Comparison of ENCODE assay signal across 8 cellular contexts in the genomic region with DNA sequence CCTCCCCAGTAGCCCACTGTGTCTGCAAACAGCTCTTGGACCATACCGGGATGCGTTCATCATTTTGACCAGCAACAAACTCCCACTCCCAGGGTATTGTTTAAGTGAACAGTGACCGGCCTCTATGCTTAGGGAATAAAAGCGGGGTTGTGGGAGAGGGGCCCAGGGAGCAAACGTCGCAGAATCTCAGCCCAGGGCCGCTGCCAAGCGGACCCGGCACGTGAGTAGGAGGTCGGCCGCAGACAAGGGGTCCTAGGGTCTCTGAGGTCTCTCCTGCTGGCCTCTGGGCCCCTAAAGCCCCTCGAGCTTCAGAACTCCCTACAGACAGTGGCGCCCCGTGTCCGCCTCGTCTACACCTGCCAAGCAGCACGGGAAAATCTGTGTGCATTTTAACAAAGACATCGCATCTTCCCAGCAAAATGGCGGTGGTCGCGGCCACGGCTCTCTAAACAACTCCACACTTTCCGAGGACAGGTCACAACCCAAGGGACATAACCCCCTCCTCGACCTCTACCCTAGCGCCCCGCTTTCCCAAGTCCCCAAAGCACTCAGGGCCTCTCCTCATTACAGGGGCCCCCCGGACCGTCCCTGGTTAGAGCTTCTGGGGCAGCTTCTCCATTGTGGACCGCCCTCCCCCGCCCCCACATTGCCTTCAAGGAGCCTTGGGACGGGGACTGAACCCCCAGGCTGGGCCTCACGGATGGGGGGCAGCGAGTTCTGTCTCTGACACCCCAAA. TPM values are rescaled to one million over a fixed set of nuclear protein-coding genes. Genes with fewer than 3 reads are reported as not detected.
DNase-seq lines count a peak whose midpoint lies in the region; ATAC-seq and TF ChIP-seq lines count a peak whose summit lies in the region.

No MANE protein-coding gene starts in this region.

- no peaks in the 10 kb centered on the region for H4K20me1 ChIP-seq in Loucy (ENCODE audit: insufficient read depth, low read length, poor library complexity, severe bottlenecking)

- CTCF ChIA-PET in CD4-positive, alpha-beta memory T cell (lab: Charles Lee; ENCODE audit: partially characterized antibody), result no interaction called here

- peaks cover 17 to 55% (median 40%) of the 10 kb centered on the region in 4 donors for H3K4me1 Mint-ChIP-seq in CD4-positive, alpha-beta memory T cell
- peaks cover 43% of the 10 kb centered on the region for H3K4me1 Mint-ChIP-seq in chondrocyte (ENCODE audit: low read depth)
- peaks cover 54% of the 10 kb centered on the region for H3K4me1 Mint-ChIP-seq in neural crest cell

- H3K79me2 ChIP-seq in Loucy (ENCODE audit: insufficient read depth, low read length), result peaks cover 8% of the 10 kb centered on the region; the same call in 1 of the 2 replicates

- peak overlapping the region; percentile 66 to 79 (median 72) for H3K4me3 Mint-ChIP-seq in CD4-positive, alpha-beta memory T cell
- H3K4me3 Mint-ChIP-seq in chondrocyte (ENCODE audit: unreplicated experiment) (peak overlapping the region; percentile 51), neural crest cell (peak overlapping the region; percentile 88)

- no peak overlapping the region for H3K4me3 ChIP-seq in CD4-positive, alpha-beta memory T cell (ENCODE audit: low read length in 2 of 2)
- H3K4me3 ChIP-seq in Loucy (ENCODE audit: low read length, poor library complexity, severe bottlenecking), result peak overlapping the region; percentile 66
- H3K4me3 ChIP-seq in effector memory CD4-positive, alpha-beta T cell (ENCODE audit: insufficient read depth, low read depth, low read length, poor library complexity, severe bottlenecking), result no peak overlapping the region

- POLR2A ChIA-PET in CD4-positive, alpha-beta memory T cell (lab: Charles Lee; ENCODE audit: partially characterized antibody), result interaction anchor here (1.5 kb wide), 1 partner anchor 196 kb away, joined by 3 read pairs; the partner anchor contains the start of gene GGA1

- no peaks in the 10 kb centered on the region for H3K9me3 ChIP-seq in CD4-positive, alpha-beta memory T cell (ENCODE audit: control insufficient read depth in 1 of 2, low read length in 2 of 2)
- H3K9me3 ChIP-seq in Loucy (ENCODE audit: insufficient read depth, low read depth, low read length), result no peaks in the 10 kb centered on the region
- no peaks in the 10 kb centered on the region for H3K9me3 ChIP-seq in effector memory CD4-positive, alpha-beta T cell (ENCODE audit: control insufficient read depth, low read length)

- DNase-seq in CD4-positive, alpha-beta memory T cell, result no peak
- DNase-seq in chondrocyte (ENCODE audit: low spot score) (no peak), neural crest cell (ENCODE audit: low read depth, low spot score) (no peak), ureter (ENCODE audit: low spot score) (no peak), NK-92 (lab: John Stamatoyannopoulos, UW; ENCODE audit: unreplicated experiment) (no peak), left ventricle myocardium superior (no peak)
- DNase-seq in effector memory CD4-positive, alpha-beta T cell, result no peak

- peaks cover 25 to 30% of the 10 kb centered on the region in 2 donors for H3K27me3 Mint-ChIP-seq in CD4-positive, alpha-beta memory T cell
- H3K27me3 Mint-ChIP-seq in chondrocyte (ENCODE audit: low read depth), result no peaks in the 10 kb centered on the region
- peaks cover 11% of the 10 kb centered on the region for H3K27me3 Mint-ChIP-seq in neural crest cell (ENCODE audit: low read depth)

- no peaks in the 10 kb centered on the region for H3K9me3 Mint-ChIP-seq in CD4-positive, alpha-beta memory T cell
- H3K9me3 Mint-ChIP-seq in chondrocyte (ENCODE audit: low read depth) (no peaks in the 10 kb centered on the region), neural crest cell (no peaks in the 10 kb centered on the region)

- peaks cover 57% of the 10 kb centered on the region for H3K4me1 ChIP-seq in CD4-positive, alpha-beta memory T cell (ENCODE audit: insufficient read depth, low read length)
- peaks cover 35% of the 10 kb centered on the region for H3K4me1 ChIP-seq in Loucy (ENCODE audit: insufficient read depth, low read length, poor library complexity, severe bottlenecking)
- H3K4me1 ChIP-seq in effector memory CD4-positive, alpha-beta T cell (ENCODE audit: control insufficient read depth, insufficient read depth, low read length, poor library complexity, severe bottlenecking), result peaks cover 37% of the 10 kb centered on the region

- no peaks in the 10 kb centered on the region for H3K36me3 ChIP-seq in CD4-positive, alpha-beta memory T cell (ENCODE audit: insufficient read depth, low read length)
- no peaks in the 10 kb centered on the region for H3K36me3 ChIP-seq in Loucy (ENCODE audit: insufficient read depth, low read length)
- no peaks in the 10 kb centered on the region for H3K36me3 ChIP-seq in effector memory CD4-positive, alpha-beta T cell (ENCODE audit: control insufficient read depth, insufficient read depth, low read length)

- no peak overlapping the region for H2AFZ ChIP-seq in Loucy (ENCODE audit: low read length)

- intact Hi-C loops in CD4-positive, alpha-beta memory T cell (cut with micrococcal nuclease), result no loop called here
- intact Hi-C loops in left ventricle myocardium superior (cut with micrococcal nuclease), result no loop called here

- H3K9me2 ChIP-seq in Loucy (replicated peaks; ENCODE audit: low read depth, low read length), result no peaks in the 10 kb centered on the region

- peak overlapping the region; percentile 66 for H3K9ac ChIP-seq in Loucy (ENCODE audit: low read depth, low read length, poor library complexity, severe bottlenecking)

- no peak overlapping the region for H3K27ac ChIP-seq in CD4-positive, alpha-beta memory T cell (ENCODE audit: low read depth, low read length)
- no peak overlapping the region for H3K27ac ChIP-seq in effector memory CD4-positive, alpha-beta T cell (ENCODE audit: insufficient read depth, low read length, poor library complexity, severe bottlenecking)

- no peak for ATAC-seq in left ventricle myocardium superior

- H3K27me3 ChIP-seq in CD4-positive, alpha-beta memory T cell (ENCODE audit: insufficient read depth, low read length), result peaks cover 14% of the 10 kb centered on the region
- peaks cover 10% of the 10 kb centered on the region for H3K27me3 ChIP-seq in Loucy (ENCODE audit: insufficient read depth, low read length, poor library complexity, severe bottlenecking)
- H3K27me3 ChIP-seq in effector memory CD4-positive, alpha-beta T cell (replicated peaks; ENCODE audit: control insufficient read depth, insufficient read depth, low read length, poor library complexity, severe bottlenecking), result peaks cover 44% of the 10 kb centered on the region

- no peaks in the 10 kb centered on the region for H3F3A ChIP-seq in Loucy (ENCODE audit: low read depth)

- H3K27ac Mint-ChIP-seq in CD4-positive, alpha-beta memory T cell, result peak overlapping the region in 3 of 7 donors; percentile 50 to 83 (median 56)
- H3K27ac Mint-ChIP-seq in chondrocyte (ENCODE audit: unreplicated experiment) (peak overlapping the region; percentile 61), neural crest cell (ENCODE audit: unreplicated experiment) (peak overlapping the region; percentile 97)

- TF ChIP-seq CTCF in Loucy (conservative IDR thresholded peaks at IDR 0.05; ENCODE audit: low read length) (no peak), chondrocyte (IDR thresholded peaks at IDR 0.05) (no peak), neural crest cell (conservative IDR thresholded peaks at IDR 0.05) (no peak)

- peak overlapping the region; percentile 98 for H3K4me2 ChIP-seq in Loucy (ENCODE audit: low read depth, low read length, poor library complexity, severe bottlenecking)

- no peaks in the 10 kb centered on the region for H3K36me3 Mint-ChIP-seq in CD4-positive, alpha-beta memory T cell
- H3K36me3 Mint-ChIP-seq in chondrocyte (ENCODE audit: low read depth) (no peaks in the 10 kb centered on the region), neural crest cell (ENCODE audit: low read depth) (no peaks in the 10 kb centered on the region)

RNA-seq across cellular contexts. Expression of gene GCAT, which starts 3.9 kb away (rescaled TPM):
- 1 to 10 TPM; 3.4 to 4.4 TPM for total RNA-seq in CD4-positive, alpha-beta memory T cell
- 1 to 10 TPM; 2.9 to 6.8 TPM for polyA plus RNA-seq in CD4-positive, alpha-beta memory T cell
- 23.1 to 24.8 TPM (median 23.6 TPM) in 3 replicates for total RNA-seq in chondrocyte
- 53.1 and 55.8 TPM in 2 replicates for total RNA-seq in neural crest cell
- total RNA-seq in ureter, result 13.4 TPM
- total RNA-seq in left ventricle myocardium superior, result 42.0 TPM

RNA-seq across cellular contexts. Expression of gene GALR3, which starts 19.4 kb away (rescaled TPM):
- total RNA-seq in CD4-positive, alpha-beta memory T cell, result not detected
- polyA plus RNA-seq in CD4-positive, alpha-beta memory T cell, result not detected
- total RNA-seq in chondrocyte, result 0.37 to 0.41 TPM in 2 of 3 replicates, not detected in the other
- total RNA-seq in neural crest cell, result 0.49 TPM in 1 of 2 replicates, not detected in the other
- total RNA-seq in ureter, result not detected
- not detected for total RNA-seq in left ventricle myocardium superior

RNA-seq across cellular contexts. Expression of gene ANKRD54, which starts 40.3 kb away (rescaled TPM):
- total RNA-seq in CD4-positive, alpha-beta memory T cell, result 10 to 100 TPM; 21.6 to 22.7 TPM
- polyA plus RNA-seq in CD4-positive, alpha-beta memory T cell, result 10 to 100 TPM; 11.0 to 13.4 TPM
- total RNA-seq in chondrocyte (17.6 to 17.8 TPM (median 17.7 TPM) in 3 replicates), neural crest cell (31.3 and 31.7 TPM in 2 replicates), ureter (26.9 TPM), left ventricle myocardium superior (17.8 TPM)

RNA-seq across cellular contexts. Expression of gene EIF3L, which starts 45.4 kb away (rescaled TPM):
- total RNA-seq in CD4-positive, alpha-beta memory T cell, result 100 to 1,000 TPM; 550 to 571 TPM
- polyA plus RNA-seq in CD4-positive, alpha-beta memory T cell, result 100 to 1,000 TPM; 226 to 364 TPM
- total RNA-seq in chondrocyte (312 to 325 TPM (median 323 TPM) in 3 replicates), neural crest cell (725 and 748 TPM in 2 replicates), ureter (544 TPM), left ventricle myocardium superior (403 TPM)
